26 cellular contexts compared by ENCODE assay signal in the genomic region with DNA sequence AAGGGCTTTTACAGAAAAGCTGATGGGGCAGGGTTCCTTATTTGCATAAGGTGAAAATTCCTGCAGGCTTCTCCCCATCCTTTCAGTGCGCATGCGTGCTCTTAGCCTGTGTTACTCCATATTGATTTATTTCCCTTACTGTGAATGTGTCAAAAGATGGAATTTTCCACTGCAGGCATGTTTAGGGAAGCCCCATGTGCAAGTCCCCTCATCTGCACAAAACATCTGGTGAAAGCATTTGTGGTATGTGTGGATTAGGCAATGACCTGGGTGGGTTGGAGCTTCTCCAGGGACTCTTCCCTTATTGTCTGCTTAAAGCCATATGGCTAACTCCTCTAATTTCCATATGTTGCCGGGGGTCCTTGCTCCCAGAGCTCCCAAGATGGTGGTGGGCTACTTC.
"Had no signal": no experiment of that assay in that cellular context is flagged by ENCODE, and none has a peak within 500 bp of the region (broad histone marks: within the 10 kb centered on the region; RNA-seq: fewer than 3 reads in every experiment).

No MANE protein-coding gene starts in this region.

- H3K4me3 Mint-ChIP-seq: activated B cell treated with CpG ODN at 0.5 μM for 24 hours; activated CD4-positive, alpha-beta T cell treated with anti-CD3 and anti-CD28 coated beads, Interleukin-2, amount 10 ng/mL, durations not matched to agents 24 days and 14 days; activated CD8-positive, alpha-beta memory T cell treated with anti-CD3 and anti-CD28 coated beads, Interleukin-2, amount 10 ng/mL, durations not matched to agents 7 days and 5 days; activated naive CD4-positive, alpha-beta T cell treated with anti-CD3 and anti-CD28 coated beads, Interleukin-2, amount 50 U/mL, for 24 hours; activated T-cell treated with anti-CD3 and anti-CD28 coated beads, Interleukin-2, amount 50 U/mL, for 24 hours; activated T-helper 1 cell treated with anti-CD3 and anti-CD28 coated beads, Interleukin-12 subunit alpha, Interleukin-12 subunit beta, Interleukin-2, Interleukin-4 antibody, amounts not matched to agents 30 ng/mL and 10 ng/mL and 1 ng/mL, durations not matched to agents 14 hours and 24 hours and 36 hours; T-helper 17 cell had no signal

- H3K36me3 Mint-ChIP-seq: activated CD8-positive, alpha-beta memory T cell treated with anti-CD3 and anti-CD28 coated beads, Interleukin-2, amount 10 ng/mL, durations not matched to agents 7 days and 5 days; activated naive CD4-positive, alpha-beta T cell treated with anti-CD3 and anti-CD28 coated beads, Interleukin-2, amount 50 U/mL, for 24 hours had no signal

- H3K9me3 ChIP-seq: breast epithelium, Peyer's patch, SJSA1 had no signal

- H3K27me3 ChIP-seq: breast epithelium, Peyer's patch, SJSA1 had no signal

- H3K4me1 Mint-ChIP-seq: activated B cell treated with CpG ODN at 0.5 μM for 24 hours; activated CD4-positive, alpha-beta T cell treated with anti-CD3 and anti-CD28 coated beads, Interleukin-2, amount 10 ng/mL, durations not matched to agents 24 days and 14 days; activated CD8-positive, alpha-beta memory T cell treated with anti-CD3 and anti-CD28 coated beads, Interleukin-2, amount 10 ng/mL, durations not matched to agents 7 days and 5 days; activated naive CD4-positive, alpha-beta T cell treated with anti-CD3 and anti-CD28 coated beads, Interleukin-2, amount 50 U/mL, for 24 hours; T-helper 17 cell had no signal

- H3K4me3 ChIP-seq: breast epithelium, Peyer's patch, SJSA1 had no signal

- DNase-seq: activated B cell treated with CpG ODN at 0.5 μM for 24 hours; activated CD4-positive, alpha-beta T cell treated with anti-CD3 and anti-CD28 coated beads for 1 hour; activated CD4-positive, alpha-beta T cell treated with anti-CD3 and anti-CD28 coated beads, Interleukin-2, amount 10 ng/mL, durations not matched to agents 24 days and 14 days; activated CD4-positive, alpha-beta T cell treated with anti-CD3 and anti-CD28 coated beads, Interleukin-2, amount 50 U/mL, for 48 hours; activated CD8-positive, alpha-beta memory T cell treated with anti-CD3 and anti-CD28 coated beads, Interleukin-2, amount 10 ng/mL, durations not matched to agents 7 days and 5 days; activated effector memory CD4-positive, alpha-beta T cell treated with Interleukin-2 at 50 U/mL for 16 hours; activated naive CD4-positive, alpha-beta T cell; activated T-cell treated with anti-CD3 and anti-CD28 coated beads, Interleukin-2, amount 50 U/mL, for 24 hours; aorta; caudate nucleus; Kasumi-1; KBM-7; NCI-H1092; NCI-H1417; NCI-H2029 treated with DMSO at 0.1 percent for 48 hours; NCI-H510A treated with DMSO at 0.1 percent for 48 hours; NCI-H69; Peyer's patch; SHP77; T-helper 17 cell; T-helper 9 cell had no signal

- H3K36me3 ChIP-seq: breast epithelium, Peyer's patch, SJSA1 had no signal

- H3K27ac ChIP-seq: breast epithelium, Peyer's patch, SJSA1 had no signal

- H3K27me3 Mint-ChIP-seq: activated B cell treated with CpG ODN at 0.5 μM for 24 hours; activated CD4-positive, alpha-beta T cell treated with anti-CD3 and anti-CD28 coated beads, Interleukin-2, amount 10 ng/mL, durations not matched to agents 24 days and 14 days; activated CD8-positive, alpha-beta memory T cell treated with anti-CD3 and anti-CD28 coated beads, Interleukin-2, amount 10 ng/mL, durations not matched to agents 7 days and 5 days; activated T-cell treated with anti-CD3 and anti-CD28 coated beads, Interleukin-2, amount 50 U/mL, for 24 hours; T-helper 17 cell had no signal

- H3K4me1 ChIP-seq: breast epithelium, Peyer's patch, SJSA1 had no signal

- H3K27ac Mint-ChIP-seq: activated B cell treated with CpG ODN at 0.5 μM for 24 hours; activated CD4-positive, alpha-beta T cell treated with anti-CD3 and anti-CD28 coated beads, Interleukin-2, amount 10 ng/mL, durations not matched to agents 24 days and 14 days; activated CD8-positive, alpha-beta memory T cell treated with anti-CD3 and anti-CD28 coated beads, Interleukin-2, amount 10 ng/mL, durations not matched to agents 7 days and 5 days; activated naive CD4-positive, alpha-beta T cell treated with anti-CD3 and anti-CD28 coated beads, Interleukin-2, amount 50 U/mL, for 24 hours; activated T-cell treated with anti-CD3 and anti-CD28 coated beads, Interleukin-2, amount 50 U/mL, for 24 hours; activated T-helper 1 cell treated with anti-CD3 and anti-CD28 coated beads, Interleukin-12 subunit alpha, Interleukin-12 subunit beta, Interleukin-2, Interleukin-4 antibody, amounts not matched to agents 30 ng/mL and 10 ng/mL and 1 ng/mL, durations not matched to agents 14 hours and 24 hours and 36 hours; T-helper 17 cell had no signal

- ATAC-seq: activated CD8-positive, alpha-beta memory T cell treated with anti-CD3 and anti-CD28 coated beads, Interleukin-2, amount 10 ng/mL, durations not matched to agents 7 days and 5 days; SK-N-SH treated with all-trans-retinoic acid at 6 μM for 48 hours; T-helper 17 cell had no signal
